8 cellular contexts compared by ENCODE assay signal in genomic region chr6:117482240-117483003, GRCh38. TPM values are rescaled to one million over a fixed set of nuclear protein-coding genes. Genes with fewer than 3 reads are reported as not detected.
DNase-seq lines count a peak whose midpoint lies in the region; ATAC-seq and TF ChIP-seq lines count a peak whose summit lies in the region.

Gene DCBLD1, plus strand, starts transcription at chr6:117482674. Its CDS starts 108 bp downstream, at chr6:117482782.

- H3K9me3 Mint-ChIP-seq in stimulated activated naive B cell treated with anti-CD40 and anti-IgM and Interleukin-4, amounts not matched to agents 10 μg/mL and 1 μg/mL and 100 μg/mL, for 72 hours = no peaks in the 10 kb centered on the region

- ATAC-seq in HG03378 (IDR thresholded peaks at IDR 0.05; ENCODE audit: unreplicated experiment) = peak; percentile 62
- ATAC-seq in mucosa of descending colon = peak; percentile 87
- peak; percentile 85 for ATAC-seq in stimulated activated naive B cell treated with anti-CD40 and anti-IgM and Interleukin-4, amounts not matched to agents 10 μg/mL and 1 μg/mL and 100 μg/mL, for 72 hours (replicated peaks)

- intact Hi-C loops in mucosa of descending colon (cut with DNase I, micrococcal nuclease) = loop anchor here in 1 of 2 donors (10.0 kb wide), 1 partner anchor 122 kb away; the partner anchor contains the start of gene GOPC

- peaks cover 44 to 50% of the 10 kb centered on the region in 2 donors for H3K27me3 Mint-ChIP-seq in stimulated activated naive B cell treated with anti-CD40 and anti-IgM and Interleukin-4, amounts not matched to agents 10 μg/mL and 1 μg/mL and 100 μg/mL, for 72 hours

- H3K36me3 ChIP-seq in mucosa of descending colon (ENCODE audit: low read depth) = no peaks in the 10 kb centered on the region

- TF ChIP-seq CTCF in epithelial cell of proximal tubule (conservative IDR thresholded peaks at IDR 0.05; ENCODE audit: low read depth, low read length) (no peak), mucosa of descending colon (IDR thresholded peaks at IDR 0.05) (no peak)

- peak within 1 kb of the TSS; percentile 88 for H3K27ac Mint-ChIP-seq in stimulated activated naive B cell treated with anti-CD40 and anti-IgM and Interleukin-4, amounts not matched to agents 10 μg/mL and 1 μg/mL and 100 μg/mL, for 72 hours

- H3K4me3 ChIP-seq in epithelial cell of proximal tubule (ENCODE audit: low read depth, low read length) (peak within 1 kb of the TSS; percentile 74), mucosa of descending colon (peak within 1 kb of the TSS; percentile 56)

- peak within 1 kb of the TSS; percentile 86 to 93 for H3K4me3 Mint-ChIP-seq in stimulated activated naive B cell treated with anti-CD40 and anti-IgM and Interleukin-4, amounts not matched to agents 10 μg/mL and 1 μg/mL and 100 μg/mL, for 72 hours

- peaks cover 13 to 22% of the 10 kb centered on the region in 2 donors for H3K4me1 Mint-ChIP-seq in stimulated activated naive B cell treated with anti-CD40 and anti-IgM and Interleukin-4, amounts not matched to agents 10 μg/mL and 1 μg/mL and 100 μg/mL, for 72 hours

- H3K4me1 ChIP-seq in mucosa of descending colon (ENCODE audit: low read depth) = peaks cover 12% of the 10 kb centered on the region

- DNase-seq in C1 segment of cervical spinal cord (lab: John Stamatoyannopoulos, UW) (peak in 12 of 14 donors; percentile 21 to 88 (median 64)), GM19240 (ENCODE audit: insufficient read length, low spot score) (peak; percentile 48), NOMO-1 treated with dmso at 0.1 percent for 144 hours (lab: John Stamatoyannopoulos, UW; ENCODE audit: unreplicated experiment) (peak; percentile 71), activated T-cell treated with anti-CD3 and anti-CD28 coated beads for 48 hours (ENCODE audit: low read depth) (peak; percentile 57), epithelial cell of proximal tubule (ENCODE audit: low read depth) (no peak), mucosa of descending colon (peak; percentile 84 to 91 (median 91))
- peak; percentile 29 for DNase-seq in stimulated activated naive B cell treated with anti-CD40 and anti-IgM and Interleukin-4, amounts not matched to agents 10 μg/mL and 1 μg/mL and 100 μg/mL, for 72 hours

- H3K36me3 Mint-ChIP-seq in stimulated activated naive B cell treated with anti-CD40 and anti-IgM and Interleukin-4, amounts not matched to agents 10 μg/mL and 1 μg/mL and 100 μg/mL, for 72 hours = no peaks in the 10 kb centered on the region

- no peaks in the 10 kb centered on the region for H3K9me3 ChIP-seq in mucosa of descending colon

RNA-seq across cellular contexts. Expression of gene DCBLD1, which starts in this region (rescaled TPM):
- total RNA-seq in epithelial cell of proximal tubule (6.1 and 23.7 TPM in 2 replicates), mucosa of descending colon (10 to 100 TPM; 11.3 to 16.8 (median 11.4) TPM)
